Comparison of ENCODE assay signal across 16 cellular contexts in genomic region chr11:75248924-75249256, GRCh38. TPM values are rescaled to one million over a fixed set of nuclear protein-coding genes. Genes with fewer than 3 reads are reported as not detected.
DNase-seq lines count a peak whose midpoint lies in the region; ATAC-seq and TF ChIP-seq lines count a peak whose summit lies in the region.
"Had no signal": no experiment of that assay in that cellular context is flagged by ENCODE, and none has a peak within 500 bp of the region (broad histone marks: within the 10 kb centered on the region; RNA-seq: fewer than 3 reads in every experiment).

No MANE protein-coding gene starts in this region.

- POLR2A ChIA-PET in CD4-positive, alpha-beta T cell (lab: Charles Lee) = interaction anchor here (1.0 to 1.5 kb wide), 5 partner anchors 9 to 108 kb away, joined by 6 to 16 read pairs (median 9); no protein-coding TSS in a partner anchor
- POLR2A ChIA-PET in HEK293 (lab: Yijun Ruan, JAX) = no interaction called here

- intact Hi-C loops in CD4-positive, alpha-beta T cell (cut with DNase I, micrococcal nuclease) = loop anchor here (1.0 to 2.0 kb wide), 4 partner anchors 109 to 320 kb away; no protein-coding TSS in a partner anchor
- intact Hi-C loops in activated naive CD4-positive, alpha-beta T cell treated with anti-CD3 and anti-CD28 coated beads for 36 hours (cut with micrococcal nuclease) = loop anchor here (1.0 to 2.0 kb wide), 5 partner anchors 44 to 320 kb away; partner anchors contain the start of genes SPCS2 and XRRA1

- no peaks in the 10 kb centered on the region for H3K9me3 ChIP-seq in CD4-positive, alpha-beta T cell (ENCODE audit: control insufficient read depth, low read length)
- no peaks in the 10 kb centered on the region for H3K9me3 ChIP-seq in HEK293 (ENCODE audit: control insufficient read depth, insufficient read depth, low read depth, low read length)

- no peaks in the 10 kb centered on the region for H3K4me1 ChIP-seq in HEK293 (ENCODE audit: control insufficient read depth, insufficient read depth, low read length)

- no peak for DNase-seq in CD4-positive, alpha-beta T cell
- no peak for DNase-seq in neural crest cell (ENCODE audit: low read depth, low spot score)
- DNase-seq in activated naive CD4-positive, alpha-beta T cell treated with anti-CD3 and anti-CD28 coated beads for 36 hours = no peak
- no peak for DNase-seq in glomerular visceral epithelial cell (ENCODE audit: extremely low spot score)
- no peak for DNase-seq in T1000 (lab: John Stamatoyannopoulos, UW)

- H3K36me3 Mint-ChIP-seq in CD4-positive, alpha-beta T cell (ENCODE audit: low read depth) = no peaks in the 10 kb centered on the region
- H3K36me3 Mint-ChIP-seq in brain = no peaks in the 10 kb centered on the region
- H3K36me3 Mint-ChIP-seq in neural crest cell (ENCODE audit: low read depth) = no peaks in the 10 kb centered on the region
- no peaks in the 10 kb centered on the region for H3K36me3 Mint-ChIP-seq in activated naive CD4-positive, alpha-beta T cell treated with anti-CD3 and anti-CD28 coated beads for 36 hours (ENCODE audit: low read depth)
- H3K36me3 Mint-ChIP-seq: activated naive CD4-positive, alpha-beta T cell treated with anti-CD3 and anti-CD28 coated beads, Interleukin-2, amount 50 U/mL, for 24 hours; IgD-negative memory B cell; stimulated activated effector memory CD8-positive, alpha-beta T cell treated with anti-CD3 and anti-CD28 coated beads, Interleukin-12 subunit alpha, Interleukin-12 subunit beta, amount 100 ng/mL, for 72 hours had no signal

- H3K4me3 Mint-ChIP-seq in CD4-positive, alpha-beta T cell = no peak overlapping the region
- H3K4me3 Mint-ChIP-seq in brain (peak overlapping the region in 1 of 5 experiments; percentile 13), neural crest cell (no peak overlapping the region)
- H3K4me3 Mint-ChIP-seq in activated naive CD4-positive, alpha-beta T cell treated with anti-CD3 and anti-CD28 coated beads for 36 hours = no peak overlapping the region
- H3K4me3 Mint-ChIP-seq: activated naive CD4-positive, alpha-beta T cell treated with anti-CD3 and anti-CD28 coated beads, Interleukin-2, amount 50 U/mL, for 24 hours; IgD-negative memory B cell; stimulated activated effector memory CD8-positive, alpha-beta T cell treated with anti-CD3 and anti-CD28 coated beads, Interleukin-12 subunit alpha, Interleukin-12 subunit beta, amount 100 ng/mL, for 72 hours had no signal

- H3K4me1 Mint-ChIP-seq in CD4-positive, alpha-beta T cell (ENCODE audit: low read depth) = no peaks in the 10 kb centered on the region
- H3K4me1 Mint-ChIP-seq in brain (no peaks in the 10 kb centered on the region), neural crest cell (no peaks in the 10 kb centered on the region)
- H3K4me1 Mint-ChIP-seq in activated naive CD4-positive, alpha-beta T cell treated with anti-CD3 and anti-CD28 coated beads for 36 hours (ENCODE audit: low read depth) = no peaks in the 10 kb centered on the region
- H3K4me1 Mint-ChIP-seq: stimulated activated effector memory CD8-positive, alpha-beta T cell treated with anti-CD3 and anti-CD28 coated beads, Interleukin-12 subunit alpha, Interleukin-12 subunit beta, amount 100 ng/mL, for 72 hours had no signal

- H3K27me3 ChIP-seq in CD4-positive, alpha-beta T cell (ENCODE audit: control insufficient read depth, insufficient read depth, low read length) = no peaks in the 10 kb centered on the region

- H3K9me3 Mint-ChIP-seq in CD4-positive, alpha-beta T cell = no peaks in the 10 kb centered on the region
- H3K9me3 Mint-ChIP-seq in brain (peaks cover 2 to 13% (median 7%) of the 10 kb centered on the region in 5 experiments), neural crest cell (no peaks in the 10 kb centered on the region)
- H3K9me3 Mint-ChIP-seq in activated naive CD4-positive, alpha-beta T cell treated with anti-CD3 and anti-CD28 coated beads for 36 hours = no peaks in the 10 kb centered on the region
- H3K9me3 Mint-ChIP-seq: activated naive CD4-positive, alpha-beta T cell treated with anti-CD3 and anti-CD28 coated beads, Interleukin-2, amount 50 U/mL, for 24 hours; activated T-helper 2 cell treated with anti-CD3 and anti-CD28 coated beads, Interferon-gamma antibody, Interleukin-2, Interleukin-4, amounts not matched to agents 10 μg/mL and 5 μg/mL and 100 μg/mL, durations not matched to agents 14 hours and 24 hours and 36 hours; stimulated activated effector memory CD8-positive, alpha-beta T cell treated with anti-CD3 and anti-CD28 coated beads, Interleukin-12 subunit alpha, Interleukin-12 subunit beta, amount 100 ng/mL, for 72 hours had no signal

- TF ChIP-seq CTCF in CD4-positive, alpha-beta T cell (IDR thresholded peaks at IDR 0.05) = peak; percentile 42
- TF ChIP-seq CTCF in HEK293 (tag by site-specific recombination; IDR thresholded peaks at IDR 0.05) = no peak
- peak; percentile 64 to 74 for TF ChIP-seq CTCF in brain (conservative IDR thresholded peaks at IDR 0.05)
- peak; percentile 17 for TF ChIP-seq CTCF in neural crest cell (conservative IDR thresholded peaks at IDR 0.05)

- ATAC-seq in CD4-positive, alpha-beta T cell (ENCODE audit: poor library complexity) = no peak
- no peak for ATAC-seq in GM21576 (IDR thresholded peaks at IDR 0.05; ENCODE audit: unreplicated experiment)

- H3K27me3 Mint-ChIP-seq in CD4-positive, alpha-beta T cell = peaks cover 13% of the 10 kb centered on the region
- H3K27me3 Mint-ChIP-seq in brain (peaks cover 31% of the 10 kb centered on the region), neural crest cell (ENCODE audit: low read depth) (peaks cover 50% of the 10 kb centered on the region)
- H3K27me3 Mint-ChIP-seq in activated naive CD4-positive, alpha-beta T cell treated with anti-CD3 and anti-CD28 coated beads for 36 hours (ENCODE audit: low read depth) = peaks cover 3% of the 10 kb centered on the region

- H3K4me3 ChIP-seq in HEK293 (ENCODE audit: low read depth, low read length) = no peak overlapping the region
- H3K4me3 ChIP-seq: BLaER1 treated with 17β-estradiol and CSF1 and Interleukin-3, amounts not matched to agents 10 nM and 100 nM; SK-N-MC had no signal

- CTCF ChIA-PET in CD4-positive, alpha-beta T cell (lab: Charles Lee) = interaction anchor here (0.6 to 2.9 kb wide), 30 partner anchors 9 to 847 kb away, joined by 3 to 156 read pairs (median 4); partner anchors contain the start of gene NEU3
- CTCF ChIA-PET in HEK293 (lab: Yijun Ruan, JAX) = interaction anchor here (0.6 to 9.3 kb wide), 44 partner anchors 9 to 339 kb away, joined by 3 to 273 read pairs (median 5); partner anchors contain the start of genes NEU3 and SLCO2B1
- CTCF ChIA-PET in activated naive CD4-positive, alpha-beta T cell treated with anti-CD3 and anti-CD28 coated beads for 36 hours (lab: Charles Lee) = interaction anchor here (0.8 to 17.6 kb wide), 29 partner anchors 9 to 323 kb away, joined by 3 to 445 read pairs (median 5); partner anchors contain the start of genes SPCS2, TPBGL and XRRA1

- H3K27ac Mint-ChIP-seq in CD4-positive, alpha-beta T cell = no peak overlapping the region
- H3K27ac Mint-ChIP-seq in brain (peak overlapping the region in 2 of 5 experiments; percentile 2 to 7), neural crest cell (ENCODE audit: unreplicated experiment) (no peak overlapping the region)
- no peak overlapping the region for H3K27ac Mint-ChIP-seq in activated naive CD4-positive, alpha-beta T cell treated with anti-CD3 and anti-CD28 coated beads for 36 hours
- H3K27ac Mint-ChIP-seq: activated naive CD4-positive, alpha-beta T cell treated with anti-CD3 and anti-CD28 coated beads, Interleukin-2, amount 50 U/mL, for 24 hours; activated T-helper 2 cell treated with anti-CD3 and anti-CD28 coated beads, Interferon-gamma antibody, Interleukin-2, Interleukin-4, amounts not matched to agents 10 μg/mL and 5 μg/mL and 100 μg/mL, durations not matched to agents 14 hours and 24 hours and 36 hours; IgD-negative memory B cell; stimulated activated effector memory CD8-positive, alpha-beta T cell treated with anti-CD3 and anti-CD28 coated beads, Interleukin-12 subunit alpha, Interleukin-12 subunit beta, amount 100 ng/mL, for 72 hours had no signal

- H3K27ac ChIP-seq in CD4-positive, alpha-beta T cell (ENCODE audit: low read depth, low read length) = no peak overlapping the region
- no peak overlapping the region for H3K27ac ChIP-seq in HEK293 (ENCODE audit: extremely low read depth, low read depth, low read length)
- H3K27ac ChIP-seq: BLaER1 treated with 17β-estradiol and CSF1 and Interleukin-3, amounts not matched to agents 10 nM and 100 nM; SK-N-MC had no signal

- H3K36me3 ChIP-seq in HEK293 (ENCODE audit: control insufficient read depth in 2 of 2, insufficient read depth in 1 of 2, low read length in 2 of 2) = no peaks in the 10 kb centered on the region

TF ChIP-seq in HEK293, 187 proteins besides CTCF, POLR2A, EP300 and RAD21:
- TF ChIP-seq SCRT1 (tag by site-specific recombination; IDR thresholded peaks at IDR 0.05; ENCODE audit: borderline replicate concordance) (0 out of 2 replicates have a peak, but pooled peaks have one; percentile 1), YY1 (tag by site-specific recombination; IDR thresholded peaks at IDR 0.05) (no peak), SCRT2 (tag by site-specific recombination; IDR thresholded peaks at IDR 0.05) (0 out of 2 replicates have a peak, but pooled peaks have one; percentile 7)

RNA-seq across cellular contexts. Expression of gene TPBGL, which starts 8.3 kb away (rescaled TPM):
- total RNA-seq in CD4-positive, alpha-beta T cell = under 1 TPM; 0.78 to 0.80 TPM
- 3.0 TPM for polyA plus RNA-seq in brain (ENCODE audit: insufficient read depth, low read depth, low replicate concordance)
- total RNA-seq in neural crest cell = 0.19 and 0.27 TPM in 2 replicates
- not detected for total RNA-seq in activated naive CD4-positive, alpha-beta T cell treated with anti-CD3 and anti-CD28 coated beads for 36 hours
- total RNA-seq: bronchial epithelial cell had no signal
- polyA plus RNA-seq: AG04450, IgD-negative memory B cell had no signal
